Comparison of ENCODE assay signal across 1 cellular context in the genomic region with DNA sequence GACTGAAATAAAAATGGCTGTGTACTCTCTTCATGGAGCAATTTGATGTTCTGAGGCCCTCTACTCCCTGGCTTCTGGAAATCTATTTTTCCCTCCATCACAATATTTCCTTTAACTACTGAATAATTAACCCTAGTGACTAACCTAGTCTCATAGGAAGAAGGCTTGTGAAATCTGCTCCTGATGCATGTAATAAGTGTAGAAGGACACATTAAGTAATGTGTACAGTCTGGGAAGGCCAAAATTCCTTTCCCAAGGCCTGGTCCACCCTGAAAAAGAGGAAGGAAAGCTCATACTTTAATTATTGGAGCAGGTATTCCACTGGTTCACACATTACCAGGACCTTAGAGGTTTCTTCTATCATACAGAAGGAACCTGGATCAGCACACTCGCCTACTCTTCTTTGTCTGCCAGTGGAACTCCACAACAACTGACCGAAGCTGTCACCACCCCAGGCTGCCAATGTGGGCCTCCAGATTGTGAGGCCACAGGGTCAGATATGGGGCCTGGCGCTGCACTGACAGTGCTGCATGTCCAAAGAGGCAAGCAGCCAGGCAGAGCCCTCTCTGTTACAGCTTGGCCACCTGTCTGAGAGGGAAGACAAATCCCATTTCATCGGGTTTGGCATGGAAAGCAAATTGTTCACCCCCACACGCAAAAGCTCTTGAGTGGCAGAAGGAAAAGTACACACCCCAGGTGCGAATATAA.
A peak's percentile ranks its signal among the peaks of the same experiment; 100 is the strongest.
TF ChIP-seq lines count a peak whose summit lies in the region.

No MANE protein-coding gene starts in this region.

TF ChIP-seq in IMR-90, 13 proteins besides CTCF, POLR2A, EP300 and RAD21:
- TF ChIP-seq SMC3 (IDR thresholded peaks at IDR 0.05; ENCODE audit: low read depth, low read length) (no peak), CEBPB (IDR thresholded peaks at IDR 0.05; ENCODE audit: low read depth, low read length) (peak; percentile 59; the same call in 1 of the 2 replicates)
